Comparison of ENCODE assay signal across 8 cellular contexts in the genomic region with DNA sequence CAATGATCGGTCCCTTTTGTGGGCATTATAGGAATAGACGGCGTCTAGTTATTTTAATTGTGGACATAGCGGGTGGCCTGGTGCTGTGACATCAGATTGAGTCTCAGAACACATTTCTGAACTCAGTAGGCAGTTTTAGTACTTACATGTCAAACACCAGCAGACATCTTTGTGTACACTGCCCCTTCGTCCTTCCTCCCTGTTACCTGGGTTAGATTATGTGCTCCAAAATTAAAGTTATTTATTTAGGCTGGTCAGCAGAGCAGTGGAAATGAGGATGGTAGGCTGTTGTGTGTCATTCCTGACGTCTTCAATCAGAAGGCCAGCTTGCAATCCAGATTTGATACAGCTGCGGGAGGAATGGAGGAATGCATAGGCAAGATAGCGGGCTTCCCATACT. TPM values are rescaled to one million over a fixed set of nuclear protein-coding genes. Genes with fewer than 3 reads are reported as not detected.
DNase-seq lines count a peak whose midpoint lies in the region; ATAC-seq and TF ChIP-seq lines count a peak whose summit lies in the region.

No MANE protein-coding gene starts in this region.

- peak overlapping the region; percentile 96 for H3K4me2 ChIP-seq in OCI-LY1 (ENCODE audit: low read length)

- POLR2A ChIA-PET in BJ (lab: Charles Lee) = no interaction called here
- POLR2A ChIA-PET in A673 (lab: Charles Lee; ENCODE audit: low non-redundant PET) = no interaction called here

- no peaks in the 10 kb centered on the region for H3F3A ChIP-seq in OCI-LY1 (ENCODE audit: insufficient read depth, low read length)

- no peaks in the 10 kb centered on the region for H4K20me1 ChIP-seq in OCI-LY1 (ENCODE audit: insufficient read depth, low read length)

- no peaks in the 10 kb centered on the region for H3K9me2 ChIP-seq in OCI-LY1 (ENCODE audit: low read depth, low read length)

- CTCF ChIA-PET in BJ (lab: Yijun Ruan, JAX) = interaction anchor here (0.6 to 1.3 kb wide), 4 partner anchors 13 to 1877 kb away, joined by 3 read pairs; partner anchors contain the start of gene ADRA2A
- CTCF ChIA-PET in A673 (lab: Charles Lee) = interaction anchor here (0.6 kb wide), 1 partner anchor 490 kb away, joined by 4 read pairs; no protein-coding TSS in a partner anchor

- no peak for ATAC-seq in GM19324 (IDR thresholded peaks at IDR 0.05; ENCODE audit: low FRiP score, unreplicated experiment)
- ATAC-seq in GM19395 (IDR thresholded peaks at IDR 0.05; ENCODE audit: unreplicated experiment) = no peak

- H3K9me3 ChIP-seq in OCI-LY1 (ENCODE audit: low read length) (no peaks in the 10 kb centered on the region), esophagus squamous epithelium (no peaks in the 10 kb centered on the region), neuron (ENCODE audit: low read length) (no peaks in the 10 kb centered on the region), A673 (ENCODE audit: low read depth, low read length, poor library complexity, severe bottlenecking) (no peaks in the 10 kb centered on the region)

- H3K27ac ChIP-seq in OCI-LY1 (ENCODE audit: low read depth, low read length, poor library complexity, severe bottlenecking) (peak overlapping the region; percentile 20), esophagus squamous epithelium (peak overlapping the region in 3 of 4 donors; percentile 97), A673 (ENCODE audit: low read depth, low read length, poor library complexity, severe bottlenecking) (no peak overlapping the region)

- no peak for TF ChIP-seq CTCF in BJ (IDR thresholded peaks at IDR 0.05; ENCODE audit: insufficient read depth, low read depth, low read length)
- no peak for TF ChIP-seq CTCF in OCI-LY1 (IDR thresholded peaks at IDR 0.05; ENCODE audit: low read length)
- no peak for TF ChIP-seq CTCF in esophagus squamous epithelium (IDR thresholded peaks at IDR 0.05)
- TF ChIP-seq CTCF in A673 (conservative IDR thresholded peaks at IDR 0.05; ENCODE audit: low read depth, low read length) = no peak

- intact Hi-C loops in esophagus squamous epithelium (cut with DNase I) = no loop called here
- intact Hi-C loops in A673 (cut with micrococcal nuclease; ENCODE audit: unreplicated experiment) = loop anchor here (2.0 kb wide), 1 partner anchor 105 kb away; no protein-coding TSS in a partner anchor

- H3K9ac ChIP-seq in OCI-LY1 (ENCODE audit: low read length) = peak overlapping the region; percentile 30; the same call in 1 of the 2 replicates

- H3K4me1 ChIP-seq in OCI-LY1 (ENCODE audit: insufficient read depth, low read length, severe bottlenecking) = peaks cover 79% of the 10 kb centered on the region
- peaks cover 19 to 79% (median 23%) of the 10 kb centered on the region in 3 donors for H3K4me1 ChIP-seq in esophagus squamous epithelium
- H3K4me1 ChIP-seq in neuron (ENCODE audit: insufficient read depth, low read length) = peaks cover 65% of the 10 kb centered on the region
- H3K4me1 ChIP-seq in A673 (ENCODE audit: insufficient read depth, low read length, poor library complexity, severe bottlenecking) = peaks cover 65% of the 10 kb centered on the region

- no peak for TF ChIP-seq POLR2A in esophagus squamous epithelium (IDR thresholded peaks at IDR 0.05)

- H3K27me3 ChIP-seq in BJ (ENCODE audit: control insufficient read depth, insufficient read depth, low read length) (no peaks in the 10 kb centered on the region), OCI-LY1 (ENCODE audit: insufficient read depth, low read length) (no peaks in the 10 kb centered on the region), esophagus squamous epithelium (peaks cover 0 to 7% (median 0%) of the 10 kb centered on the region in 4 donors), neuron (ENCODE audit: insufficient read depth, low read length) (no peaks in the 10 kb centered on the region), A673 (replicated peaks; ENCODE audit: insufficient read depth, low read depth, low read length, poor library complexity) (no peaks in the 10 kb centered on the region)

- 63 to 65% methylated on average over 8 of the region's 8 CpGs for WGBS in esophagus squamous epithelium, 2 donors

- H3K36me3 ChIP-seq in BJ (ENCODE audit: control insufficient read depth, insufficient read depth, low read length) = no peaks in the 10 kb centered on the region; the same call in 1 of the 2 replicates
- peaks cover 24% of the 10 kb centered on the region; the same call in 1 of the 2 replicates for H3K36me3 ChIP-seq in OCI-LY1 (ENCODE audit: insufficient read depth, low read length)
- peaks cover 0 to 5% (median 0%) of the 10 kb centered on the region in 3 donors for H3K36me3 ChIP-seq in esophagus squamous epithelium
- H3K36me3 ChIP-seq in neuron (ENCODE audit: insufficient read depth, low read length) = no peaks in the 10 kb centered on the region
- H3K36me3 ChIP-seq in A673 (ENCODE audit: insufficient read depth, low read length, poor library complexity, severe bottlenecking) = no peaks in the 10 kb centered on the region

- no peak overlapping the region for H2AFZ ChIP-seq in OCI-LY1 (ENCODE audit: low read length)
- H2AFZ ChIP-seq in neuron (ENCODE audit: low read depth, low read length) = no peak overlapping the region

- H3K4me3 ChIP-seq in BJ (ENCODE audit: low read depth, low read length) = peak overlapping the region; percentile 78
- H3K4me3 ChIP-seq in OCI-LY1 (ENCODE audit: low read depth, low read length, poor library complexity, severe bottlenecking) = peak overlapping the region; percentile 71
- H3K4me3 ChIP-seq in esophagus squamous epithelium = peak overlapping the region in 3 of 4 donors; percentile 73 to 87 (median 85)
- peak overlapping the region; percentile 99 for H3K4me3 ChIP-seq in neuron (ENCODE audit: low read length)
- no peak overlapping the region for H3K4me3 ChIP-seq in A673 (ENCODE audit: low read depth, low read length, poor library complexity, severe bottlenecking)

- BruUV-seq in A673 (replicated peaks; lab: Mats Ljungman, UMichigan) = no TSS peak

- DNase-seq in BJ (ENCODE audit: low read depth) (no peak), esophagus squamous epithelium (lab: John Stamatoyannopoulos, UW) (no peak), A673 (ENCODE audit: low spot score) (no peak), ureter (ENCODE audit: low spot score) (no peak)

- H3K79me2 ChIP-seq in OCI-LY1 (ENCODE audit: insufficient read depth, low read length) = peaks cover 69% of the 10 kb centered on the region

RNA-seq across cellular contexts. Expression of gene TCF7L2, which starts 3.7 kb away (rescaled TPM):
- polyA plus RNA-seq in BJ (2011; rRNA removed) = 7.7 and 11.3 TPM in 2 replicates
- polyA minus RNA-seq in BJ (2011; rRNA and poly(A)+ RNA removed) = 13.6 and 20.5 TPM in 2 replicates
- total RNA-seq in esophagus squamous epithelium = 10 to 100 TPM in 1 of 4 donors, 1 to 10 TPM in 3; 4.0 to 13.2 (median 6.4) TPM
- 16.8 and 20.9 TPM in 2 replicates for total RNA-seq in A673 (2021)
- total RNA-seq in ureter = 52.5 TPM
